Comparison of ENCODE assay signal across 30 cellular contexts in the genomic region with DNA sequence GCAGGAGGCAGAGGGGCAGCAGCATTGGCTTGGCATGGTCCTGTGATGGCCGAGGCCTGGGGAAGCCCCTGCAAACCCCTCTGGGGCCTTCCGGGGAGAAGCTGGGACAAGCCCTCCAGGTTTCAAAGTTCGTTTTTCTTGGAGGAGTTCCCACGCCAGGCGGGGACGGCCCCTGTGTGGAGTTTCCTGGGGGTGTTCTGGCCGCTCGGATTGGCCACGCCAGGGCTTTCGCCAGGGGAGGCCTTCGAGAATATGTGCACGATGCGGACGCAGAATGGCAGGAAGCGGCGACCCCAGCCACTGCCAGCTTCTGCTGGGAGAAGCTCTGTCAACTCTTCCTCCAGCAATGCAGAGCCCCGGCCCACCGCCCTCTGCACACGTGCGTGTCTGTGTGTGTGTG.
"Had no signal": no experiment of that assay in that cellular context is flagged by ENCODE, and none has a peak within 500 bp of the region (broad histone marks: within the 10 kb centered on the region; RNA-seq: fewer than 3 reads in every experiment).

No MANE protein-coding gene starts in this region.

- H3K4me1 Mint-ChIP-seq: mesothelial cell of epicardium; nephron; neural progenitor cell; stimulated activated memory B cell treated with anti-CD40 and anti-IgM and Interleukin-4, amounts not matched to agents 10 μg/mL and 1 μg/mL and 100 μg/mL, for 72 hours had no signal

- H3K36me3 ChIP-seq: esophagus muscularis mucosa, gastroesophageal sphincter, heart right ventricle, left lung, neural progenitor cell, ovary, spleen, tibial artery, upper lobe of left lung had no signal

- DNase-seq: dermis blood vessel endothelial cell; effector memory CD4-positive, alpha-beta T cell; foreskin keratinocyte; heart right ventricle; hippocampal formation; left cardiac atrium; mesenchymal stem cell; mucosa of descending colon; naive thymus-derived CD4-positive, alpha-beta T cell; nucleus accumbens; ovary; posterior cingulate gyrus; psoas muscle; right cardiac atrium; spleen; stimulated activated CD4-positive, alpha-beta T cell treated with anti-CD3 and anti-CD28 coated beads, Interleukin-4, amount 100 ng/mL, for 4 hours; stimulated activated naive CD8-positive, alpha-beta T cell treated with anti-CD3 and anti-CD28 coated beads, Interleukin-15, Interleukin-2, amounts not matched to agents 100 U/mL and 50 U/mL, for 24 hours; substantia nigra; testis; tibial artery had no signal

- H3K4me3 ChIP-seq: coronary artery, esophagus muscularis mucosa, gastroesophageal sphincter, heart right ventricle, left lung, mucosa of descending colon, neural progenitor cell, ovary, psoas muscle, skin epidermis, spleen, testis, tibial artery, upper lobe of left lung had no signal

- H3K4me1 ChIP-seq: esophagus muscularis mucosa, left lung, neural progenitor cell, spleen, testis, upper lobe of left lung had no signal

- H3K4me3 Mint-ChIP-seq: mesothelial cell of epicardium; naive thymus-derived CD4-positive, alpha-beta T cell; nephron; neural progenitor cell; stimulated activated memory B cell treated with anti-CD40 and anti-IgM and Interleukin-4, amounts not matched to agents 10 μg/mL and 1 μg/mL and 100 μg/mL, for 72 hours had no signal

- ATAC-seq: foreskin keratinocyte; gastroesophageal sphincter; left cardiac atrium; left lung; mucosa of descending colon; naive thymus-derived CD4-positive, alpha-beta T cell; psoas muscle; right cardiac atrium; stimulated activated memory B cell treated with anti-CD40 and anti-IgM and Interleukin-4, amounts not matched to agents 10 μg/mL and 1 μg/mL and 100 μg/mL, for 72 hours; stimulated activated naive CD8-positive, alpha-beta T cell treated with anti-CD3 and anti-CD28 coated beads, Interleukin-15, Interleukin-2, amounts not matched to agents 100 U/mL and 50 U/mL, for 24 hours had no signal

- H3K27ac Mint-ChIP-seq: mesothelial cell of epicardium; nephron; neural progenitor cell; stimulated activated memory B cell treated with anti-CD40 and anti-IgM and Interleukin-4, amounts not matched to agents 10 μg/mL and 1 μg/mL and 100 μg/mL, for 72 hours had no signal

- H3K9me3 ChIP-seq: esophagus muscularis mucosa, gastroesophageal sphincter, heart right ventricle, left lung, mucosa of descending colon, ovary, psoas muscle, spleen, testis, tibial artery, upper lobe of left lung had no signal

- H3K36me3 Mint-ChIP-seq: mesothelial cell of epicardium; naive thymus-derived CD4-positive, alpha-beta T cell; neural progenitor cell; stimulated activated memory B cell treated with anti-CD40 and anti-IgM and Interleukin-4, amounts not matched to agents 10 μg/mL and 1 μg/mL and 100 μg/mL, for 72 hours had no signal

- H3K9ac ChIP-seq: neural progenitor cell had no signal

- H3K27me3 ChIP-seq: ovary, testis, upper lobe of left lung had no signal

- H3K27ac ChIP-seq: coronary artery, esophagus muscularis mucosa, foreskin keratinocyte, gastroesophageal sphincter, heart right ventricle, left lung, neural progenitor cell, ovary, psoas muscle, skin epidermis, spleen, testis, tibial artery, upper lobe of left lung had no signal

- H3K9me3 Mint-ChIP-seq: mesothelial cell of epicardium; naive thymus-derived CD4-positive, alpha-beta T cell; nephron; neural progenitor cell; stimulated activated memory B cell treated with anti-CD40 and anti-IgM and Interleukin-4, amounts not matched to agents 10 μg/mL and 1 μg/mL and 100 μg/mL, for 72 hours had no signal

- H3K4me2 ChIP-seq: neural progenitor cell had no signal
